ENCODE assay signal across 27 cellular contexts in genomic region chr17:27424516-27424915, GRCh38.
"Had no signal": no experiment of that assay in that cellular context is flagged by ENCODE, and none has a peak within 500 bp of the region (broad histone marks: within the 10 kb centered on the region; RNA-seq: fewer than 3 reads in every experiment).

No MANE protein-coding gene starts in this region.

- H3K27me3 Mint-ChIP-seq: natural killer cell treated with Interleukin-12 subunit alpha and Interleukin-12 subunit beta and Interleukin-15 and Interleukin-18, amount 100 ng/mL, for 72 hours; stimulated activated memory B cell treated with anti-CD40 and anti-IgM and Interleukin-4, amounts not matched to agents 10 μg/mL and 1 μg/mL and 100 μg/mL, for 72 hours had no signal

- H3K36me3 Mint-ChIP-seq: immature natural killer cell; memory B cell; naive thymus-derived CD4-positive, alpha-beta T cell; natural killer cell treated with Interleukin-12 subunit alpha and Interleukin-12 subunit beta and Interleukin-15 and Interleukin-18, amount 100 ng/mL, for 72 hours; stimulated activated memory B cell treated with anti-CD40 and anti-IgM and Interleukin-4, amounts not matched to agents 10 μg/mL and 1 μg/mL and 100 μg/mL, for 72 hours had no signal

- ATAC-seq: left colon; left lung; mucosa of descending colon; naive thymus-derived CD4-positive, alpha-beta T cell; natural killer cell treated with Interleukin-12 subunit alpha and Interleukin-12 subunit beta and Interleukin-15 and Interleukin-18, amount 100 ng/mL, for 72 hours; pancreas; psoas muscle; right lobe of liver; stimulated activated memory B cell treated with anti-CD40 and anti-IgM and Interleukin-4, amounts not matched to agents 10 μg/mL and 1 μg/mL and 100 μg/mL, for 72 hours; stimulated activated naive CD8-positive, alpha-beta T cell treated with anti-CD3 and anti-CD28 coated beads, Interleukin-15, Interleukin-2, amounts not matched to agents 100 U/mL and 50 U/mL, for 24 hours had no signal

- DNase-seq: head of caudate nucleus; hippocampal formation; immature natural killer cell; kidney; left colon; left lung; midbrain; mucosa of descending colon; naive thymus-derived CD4-positive, alpha-beta T cell; nucleus accumbens; psoas muscle; right lobe of liver; stimulated activated CD4-positive, alpha-beta T cell treated with anti-CD3 and anti-CD28 coated beads, Interleukin-1b, Interleukin-23, amount 100 ng/mL, for 48 hours; stimulated activated CD4-positive, alpha-beta T cell treated with anti-CD3 and anti-CD28 coated beads, Interleukin-2, amount 100 ng/mL, for 48 hours; stimulated activated CD4-positive, alpha-beta T cell treated with anti-CD3 and anti-CD28 coated beads, Interleukin-4, amount 100 ng/mL, for 4 hours; stimulated activated CD8-positive, alpha-beta memory T cell treated with anti-CD3 and anti-CD28 coated beads, Interleukin-4, amount 100 ng/mL, for 48 hours; stimulated activated naive CD8-positive, alpha-beta T cell treated with anti-CD3 and anti-CD28 coated beads, Interleukin-15, Interleukin-2, amounts not matched to agents 100 U/mL and 50 U/mL, for 24 hours; stomach; testis; thyroid gland; transverse colon had no signal

- H3K4me1 ChIP-seq: left lung, pancreas, psoas muscle, right lobe of liver, stomach, testis, thyroid gland, transverse colon, upper lobe of left lung had no signal

- H3K4me3 ChIP-seq: left lung, mucosa of descending colon, pancreas, psoas muscle, right lobe of liver, smooth muscle cell, stomach, testis, thyroid gland, transverse colon, upper lobe of left lung had no signal

- H3K27me3 ChIP-seq: left lung, pancreas, right lobe of liver, stomach, testis, thyroid gland, transverse colon, upper lobe of left lung had no signal

- H3K27ac ChIP-seq: left lung, pancreas, psoas muscle, right lobe of liver, stomach, testis, thyroid gland, transverse colon, upper lobe of left lung had no signal

- H3K9me3 Mint-ChIP-seq: immature natural killer cell; memory B cell; natural killer cell treated with Interleukin-12 subunit alpha and Interleukin-12 subunit beta and Interleukin-15 and Interleukin-18, amount 100 ng/mL, for 72 hours; stimulated activated memory B cell treated with anti-CD40 and anti-IgM and Interleukin-4, amounts not matched to agents 10 μg/mL and 1 μg/mL and 100 μg/mL, for 72 hours had no signal

- H3K36me3 ChIP-seq: left lung, pancreas, right lobe of liver, stomach, thyroid gland, transverse colon, upper lobe of left lung had no signal

- H3K4me3 Mint-ChIP-seq: immature natural killer cell; memory B cell; naive thymus-derived CD4-positive, alpha-beta T cell; natural killer cell treated with Interleukin-12 subunit alpha and Interleukin-12 subunit beta and Interleukin-15 and Interleukin-18, amount 100 ng/mL, for 72 hours; stimulated activated memory B cell treated with anti-CD40 and anti-IgM and Interleukin-4, amounts not matched to agents 10 μg/mL and 1 μg/mL and 100 μg/mL, for 72 hours had no signal

- H3K4me1 Mint-ChIP-seq: immature natural killer cell; memory B cell; naive thymus-derived CD4-positive, alpha-beta T cell; stimulated activated memory B cell treated with anti-CD40 and anti-IgM and Interleukin-4, amounts not matched to agents 10 μg/mL and 1 μg/mL and 100 μg/mL, for 72 hours had no signal

- H3K9me3 ChIP-seq: left lung, mucosa of descending colon, pancreas, psoas muscle, right lobe of liver, stomach, testis, thyroid gland, transverse colon, upper lobe of left lung had no signal

- H3K27ac Mint-ChIP-seq: immature natural killer cell; memory B cell; naive thymus-derived CD4-positive, alpha-beta T cell; stimulated activated memory B cell treated with anti-CD40 and anti-IgM and Interleukin-4, amounts not matched to agents 10 μg/mL and 1 μg/mL and 100 μg/mL, for 72 hours had no signal
